Comparison of ENCODE assay signal across 7 cellular contexts in genomic region chr19:4830768-4831265, GRCh38. TPM values are rescaled to one million over a fixed set of nuclear protein-coding genes. Genes with fewer than 3 reads are reported as not detected.
DNase-seq lines count a peak whose midpoint lies in the region; ATAC-seq lines count a peak whose summit lies in the region.

No MANE protein-coding gene starts in this region.

- peak overlapping the region; percentile 72 for H3K4me3 ChIP-seq in HUES6 (ENCODE audit: low read depth, low read length)

- no peaks in the 10 kb centered on the region for H3K9me3 ChIP-seq in HUES6 (ENCODE audit: control insufficient read depth, insufficient read depth, low read depth, low read length)

- no peak overlapping the region for H3K9ac ChIP-seq in HUES6 (ENCODE audit: low read length)

- no peak for ATAC-seq in GM21360 (IDR thresholded peaks at IDR 0.05; ENCODE audit: unreplicated experiment)
- no peak for ATAC-seq in GM19455 (IDR thresholded peaks at IDR 0.05; ENCODE audit: unreplicated experiment)

- DNase-seq in kidney tubule cell (ENCODE audit: low spot score) (peak; percentile 16), NCI-H1105 (lab: John Stamatoyannopoulos, UW) (no peak)

- H3K27ac ChIP-seq in HUES6 (ENCODE audit: low read depth, low read length) (no peak overlapping the region), adipose tissue (ENCODE audit: low read depth, low read length) (peak overlapping the region; percentile 85), temporal lobe (ENCODE audit: low read depth, low read length) (peak overlapping the region; percentile 57)

- 56 to 62% (median 60%) methylated on average over 6 of the region's 6 CpGs for WGBS in adipose tissue, 3 donors

- H3K36me3 ChIP-seq in HUES6 (ENCODE audit: control insufficient read depth, insufficient read depth, low read length): no peaks in the 10 kb centered on the region

- H3K4me1 ChIP-seq in HUES6 (ENCODE audit: control insufficient read depth, insufficient read depth, low read length): no peaks in the 10 kb centered on the region

- peaks cover 17% of the 10 kb centered on the region for H3K27me3 ChIP-seq in HUES6 (ENCODE audit: control insufficient read depth, insufficient read depth, low read length)

RNA-seq across cellular contexts. Expression of gene TICAM1, which starts 0.7 kb away (rescaled TPM):
- polyA plus RNA-seq in adipose tissue: 10 to 100 TPM in 1 of 3 donors, 1 to 10 TPM in 2; 5.9 to 16.3 (median 9.6) TPM
- total RNA-seq in temporal lobe: 1.5 TPM

RNA-seq across cellular contexts. Expression of gene PLIN3, which starts 36.6 kb away (rescaled TPM):
- 10 to 100 TPM; 22.0 to 55.5 (median 46.2) TPM for polyA plus RNA-seq in adipose tissue
- 7.9 TPM for total RNA-seq in temporal lobe

RNA-seq across cellular contexts. Expression of gene FEM1A, which starts 39.3 kb away (rescaled TPM):
- 1 to 10 TPM; 3.3 to 6.1 (median 5.5) TPM for polyA plus RNA-seq in adipose tissue
- total RNA-seq in temporal lobe: 13.3 TPM
